Comparison of ENCODE assay signal across 9 cellular contexts in genomic region chr1:1359316-1359667, GRCh38. TPM values are rescaled to one million over a fixed set of nuclear protein-coding genes. Genes with fewer than 3 reads are reported as not detected.
DNase-seq lines count a peak whose midpoint lies in the region; ATAC-seq and TF ChIP-seq lines count a peak whose summit lies in the region.
"Had no signal": no experiment of that assay in that cellular context is flagged by ENCODE, and none has a peak within 500 bp of the region (broad histone marks: within the 10 kb centered on the region; RNA-seq: fewer than 3 reads in every experiment).

No MANE protein-coding gene starts in this region.

- TF ChIP-seq CTCF in glutamatergic neuron (IDR thresholded peaks at IDR 0.05; ENCODE audit: partially characterized antibody, unreplicated experiment), result no peak
- TF ChIP-seq CTCF in gastrocnemius medialis (IDR thresholded peaks at IDR 0.05 in 4 of 5, conservative IDR thresholded peaks at IDR 0.05 in 1 of 5), result no peak

- peak; percentile 77 for ATAC-seq in T-helper 17 cell
- ATAC-seq in gastrocnemius medialis, result no peak

- TF ChIP-seq POLR2A in gastrocnemius medialis (IDR thresholded peaks at IDR 0.05), result no peak

- no peaks in the 10 kb centered on the region for H3K36me3 ChIP-seq in gastrocnemius medialis

- H3K4me3 ChIP-seq in gastrocnemius medialis, result no peak overlapping the region

- H3K4me1 ChIP-seq in gastrocnemius medialis, result peaks cover 9 to 37% of the 10 kb centered on the region in 2 donors

- H3K4me3 Mint-ChIP-seq in T-helper 17 cell (peak overlapping the region; percentile 63), glutamatergic neuron (ENCODE audit: unreplicated experiment) (peak overlapping the region; percentile 25)

- H3K9me3 ChIP-seq in T-helper 17 cell (ENCODE audit: control insufficient read depth, low read length, poor library complexity, severe bottlenecking) (no peaks in the 10 kb centered on the region), gastrocnemius medialis (no peaks in the 10 kb centered on the region)

- H3K9me3 Mint-ChIP-seq in glutamatergic neuron (ENCODE audit: unreplicated experiment), result peaks cover 2% of the 10 kb centered on the region

- H3K27ac Mint-ChIP-seq in T-helper 17 cell (no peak overlapping the region), glutamatergic neuron (ENCODE audit: unreplicated experiment) (no peak overlapping the region)

- peak overlapping the region; percentile 65 to 80 (median 72) for H3K27ac ChIP-seq in gastrocnemius medialis

- peaks cover 29 to 46% (median 35%) of the 10 kb centered on the region in 3 donors for H3K27me3 ChIP-seq in gastrocnemius medialis

- intact Hi-C loops in gastrocnemius medialis (cut with DNase I; ENCODE audit: low total_unique reads), result no loop called here

- in situ Hi-C loops in gastrocnemius medialis (cut with MboI; ENCODE audit: low sequenced_read_pairs in 4 of 4), result no loop called here

- H3K4me1 Mint-ChIP-seq in T-helper 17 cell (peaks cover 9% of the 10 kb centered on the region), glutamatergic neuron (ENCODE audit: low read depth, unreplicated experiment) (peaks cover 11% of the 10 kb centered on the region)

- H3K36me3 Mint-ChIP-seq in T-helper 17 cell (ENCODE audit: low read depth), result no peaks in the 10 kb centered on the region
- H3K36me3 Mint-ChIP-seq in glutamatergic neuron (ENCODE audit: unreplicated experiment), result no peaks in the 10 kb centered on the region

- DNase-seq in Daoy (ENCODE audit: low read depth) (peak; percentile 64), T-helper 17 cell (peak in 1 of 3 donors; percentile 7), glutamatergic neuron (no peak), gastrocnemius medialis (no peak), NCI-H1694 treated with DMSO at 0.1 percent for 48 hours (lab: John Stamatoyannopoulos, UW) (no peak), NCI-H146 (lab: John Stamatoyannopoulos, UW) (no peak), NCI-H446 (lab: John Stamatoyannopoulos, UW) (no peak), NCI-H510A treated with DMSO at 0.1 percent for 48 hours (lab: John Stamatoyannopoulos, UW) (no peak)
- DNase-seq: NCI-H2171 treated with DMSO at 0.1 percent for 48 hours had no signal

- no peaks in the 10 kb centered on the region for H3K27me3 Mint-ChIP-seq in T-helper 17 cell
- peaks cover 8% of the 10 kb centered on the region for H3K27me3 Mint-ChIP-seq in glutamatergic neuron (ENCODE audit: unreplicated experiment)

RNA-seq across cellular contexts. Expression of gene MXRA8, which starts 0.9 kb away (rescaled TPM):
- 0.23 TPM in 1 of 2 replicates, not detected in the other for total RNA-seq in Daoy (2014; rRNA removed; shearing (Covaris generic))
- total RNA-seq in T-helper 17 cell (1 to 10 TPM in 1 of 2 donors, under 1 TPM in 1; 0.42 to 1.0 TPM), glutamatergic neuron (ENCODE audit: unreplicated experiment) (7.7 TPM), gastrocnemius medialis (10 to 100 TPM; 13.9 to 41.9 (median 34.2) TPM)

RNA-seq across cellular contexts. Expression of gene DVL1, which starts 10.1 kb away (rescaled TPM):
- 44.4 and 65.5 TPM in 2 replicates for total RNA-seq in Daoy (2014; rRNA removed; shearing (Covaris generic))
- total RNA-seq in T-helper 17 cell, result 10 to 100 TPM; 41.0 to 45.8 TPM
- total RNA-seq in glutamatergic neuron (ENCODE audit: unreplicated experiment), result 124 TPM
- 100 to 1,000 TPM; 196 to 311 (median 258) TPM for total RNA-seq in gastrocnemius medialis

RNA-seq across cellular contexts. Expression of gene AURKAIP1, which starts 15.7 kb away (rescaled TPM):
- total RNA-seq in Daoy (2014; rRNA removed; shearing (Covaris generic)), result 267 and 308 TPM in 2 replicates
- total RNA-seq in T-helper 17 cell (10 to 100 TPM; 58.3 to 62.6 TPM), glutamatergic neuron (ENCODE audit: unreplicated experiment) (130 TPM), gastrocnemius medialis (100 to 1,000 TPM; 165 to 450 (median 234) TPM)

RNA-seq across cellular contexts. Expression of gene TAS1R3, which starts 28.2 kb away (rescaled TPM):
- total RNA-seq in Daoy (2014; rRNA removed; shearing (Covaris generic)), result under 0.01 TPM in 1 of 2 replicates, not detected in the other
- total RNA-seq in T-helper 17 cell, result under 1 TPM; 0.72 to 0.96 TPM
- 1.3 TPM for total RNA-seq in glutamatergic neuron (ENCODE audit: unreplicated experiment)
- total RNA-seq in gastrocnemius medialis, result under 1 TPM in 2 of 4 donors, not detected in 2; 0.20 to 0.44 TPM

RNA-seq across cellular contexts. Expression of gene CPTP, which starts 34.7 kb away (rescaled TPM):
- 7.0 and 12.9 TPM in 2 replicates for total RNA-seq in Daoy (2014; rRNA removed; shearing (Covaris generic))
- total RNA-seq in T-helper 17 cell (10 to 100 TPM; 14.3 to 15.7 TPM), glutamatergic neuron (ENCODE audit: unreplicated experiment) (18.7 TPM), gastrocnemius medialis (10 to 100 TPM; 22.7 to 64.9 (median 34.0) TPM)
